ENCODE assay signal across 1 cellular context in genomic region chr2:158101384-158101926, GRCh38.
TF ChIP-seq lines count a peak whose summit lies in the region.

UPP2 (plus strand) TSS chr2:158101876; CDS start chr2:158102064, 188 bp downstream.

TF ChIP-seq in HepG2, 621 proteins besides CTCF, POLR2A, EP300 and RAD21 (continued from another document and continues in another):
- TF ChIP-seq ZNF276 (CRISPR knock-in tag; IDR thresholded peaks at IDR 0.05; ENCODE audit: low read depth) (no peak), ZNF256 (CRISPR knock-in tag; conservative IDR thresholded peaks at IDR 0.05) (no peak), ZNF121 (CRISPR knock-in tag; IDR thresholded peaks at IDR 0.05) (peak; percentile 26; the same call in 1 of the 2 replicates), SNAPC2 (CRISPR knock-in tag; IDR thresholded peaks at IDR 0.05) (no peak; the same call in 1 of the 2 replicates), BORCS8-MEF2B (CRISPR knock-in tag; IDR thresholded peaks at IDR 0.05) (no peak), ZNF101 (CRISPR knock-in tag; IDR thresholded peaks at IDR 0.05; ENCODE audit: borderline replicate concordance, low read depth) (no peak), KLF15 (CRISPR knock-in tag; IDR thresholded peaks at IDR 0.05; ENCODE audit: borderline replicate concordance) (no peak), ZNF839 (CRISPR knock-in tag; IDR thresholded peaks at IDR 0.05; ENCODE audit: borderline replicate concordance) (no peak), PAF1 (CRISPR knock-in tag; IDR thresholded peaks at IDR 0.05) (no peak), NFE2L1 (CRISPR knock-in tag; IDR thresholded peaks at IDR 0.05; ENCODE audit: borderline replicate concordance) (no peak), FOXO1 (CRISPR knock-in tag; IDR thresholded peaks at IDR 0.05) (0 out of 2 replicates have a peak, but pooled peaks have one; percentile 27), POGZ (CRISPR knock-in tag; IDR thresholded peaks at IDR 0.05) (peak; percentile 52; the same call in 1 of the 2 replicates), SMAD3 (CRISPR knock-in tag; IDR thresholded peaks at IDR 0.05) (no peak), MIXL1 (CRISPR knock-in tag; IDR thresholded peaks at IDR 0.05) (peak; percentile 42; the same call in 1 of the 2 replicates), SUZ12 (IDR thresholded peaks at IDR 0.05; ENCODE audit: low read depth, low read length) (no peak), GFI1 (CRISPR knock-in tag; IDR thresholded peaks at IDR 0.05; ENCODE audit: borderline replicate concordance) (peak; percentile 56; the same call in 1 of the 2 replicates), KMT2B (CRISPR knock-in tag; IDR thresholded peaks at IDR 0.05) (no peak), CSRNP1 (CRISPR knock-in tag; IDR thresholded peaks at IDR 0.05) (no peak), HCFC1 (IDR thresholded peaks at IDR 0.05; ENCODE audit: low read depth, low read length) (no peak), ATF1 (CRISPR knock-in tag; IDR thresholded peaks at IDR 0.05) (no peak), STAT5B (CRISPR knock-in tag; IDR thresholded peaks at IDR 0.05) (no peak), ETV5 (CRISPR knock-in tag; IDR thresholded peaks at IDR 0.05; ENCODE audit: borderline replicate concordance) (no peak; the same call in 1 of the 2 replicates), SPEN (CRISPR knock-in tag; IDR thresholded peaks at IDR 0.05; ENCODE audit: low read depth) (no peak), TEF (CRISPR knock-in tag; IDR thresholded peaks at IDR 0.05) (no peak), AHR (CRISPR knock-in tag; IDR thresholded peaks at IDR 0.05) (no peak), PITX1 (CRISPR knock-in tag; IDR thresholded peaks at IDR 0.05) (no peak), ARID2 (CRISPR knock-in tag; IDR thresholded peaks at IDR 0.05; ENCODE audit: borderline replicate concordance) (0 out of 2 replicates have a peak, but pooled peaks have one; percentile 34), ZNF331 (CRISPR knock-in tag; IDR thresholded peaks at IDR 0.05) (no peak), ZNF329 (CRISPR knock-in tag; IDR thresholded peaks at IDR 0.05; ENCODE audit: low read depth) (no peak), RXRB (CRISPR knock-in tag; IDR thresholded peaks at IDR 0.05; ENCODE audit: borderline replicate concordance) (peak; percentile 19; the same call in 1 of the 2 replicates), PHF21A (CRISPR knock-in tag; IDR thresholded peaks at IDR 0.05) (no peak; the same call in 1 of the 2 replicates), PHB2 (IDR thresholded peaks at IDR 0.05; ENCODE audit: partially characterized antibody) (no peak), PHF8 (CRISPR knock-in tag; IDR thresholded peaks at IDR 0.05) (no peak), PLRG1 (conservative IDR thresholded peaks at IDR 0.05) (no peak), DPF2 (CRISPR knock-in tag; IDR thresholded peaks at IDR 0.05; ENCODE audit: borderline replicate concordance, low read depth) (no peak), SAP130 (CRISPR knock-in tag; IDR thresholded peaks at IDR 0.05; ENCODE audit: low read depth) (peak; percentile 32), ZBED4 (CRISPR knock-in tag; IDR thresholded peaks at IDR 0.05; ENCODE audit: borderline replicate concordance) (no peak), ZNF780A (CRISPR knock-in tag; IDR thresholded peaks at IDR 0.05) (no peak), NR0B2 (CRISPR knock-in tag; IDR thresholded peaks at IDR 0.05) (no peak), ZNF703 (CRISPR knock-in tag; IDR thresholded peaks at IDR 0.05; ENCODE audit: borderline replicate concordance) (no peak), ZNF800 (CRISPR knock-in tag; IDR thresholded peaks at IDR 0.05) (no peak), SIX4 (CRISPR knock-in tag; IDR thresholded peaks at IDR 0.05) (no peak), ZNF761 (CRISPR knock-in tag; conservative IDR thresholded peaks at IDR 0.05) (0 out of 2 replicates have a peak, but pooled peaks have one; percentile 28), GATAD2A (CRISPR knock-in tag; IDR thresholded peaks at IDR 0.05) (peak; percentile 67; the same call in 1 of the 2 replicates), ARID4A (CRISPR knock-in tag; IDR thresholded peaks at IDR 0.05; ENCODE audit: borderline replicate concordance) (no peak), TCF12 (IDR thresholded peaks at IDR 0.05) (no peak), TCF12 (CRISPR knock-in tag; IDR thresholded peaks at IDR 0.05) (no peak), POLR2G (IDR thresholded peaks at IDR 0.05; ENCODE audit: low read depth, low read length) (no peak), ZNF652 (CRISPR knock-in tag; IDR thresholded peaks at IDR 0.05; ENCODE audit: borderline replicate concordance, low read depth) (peak; percentile 54; the same call in 1 of the 2 replicates), ZNF557 (CRISPR knock-in tag; IDR thresholded peaks at IDR 0.05) (no peak), SRSF1 (optimal IDR thresholded peaks at IDR 0.05; ENCODE audit: low read depth, low read length) (no peak), ZNF224 (CRISPR knock-in tag; IDR thresholded peaks at IDR 0.05) (no peak), RARA (CRISPR knock-in tag; IDR thresholded peaks at IDR 0.05) (peak; percentile 45; the same call in 1 of the 2 replicates), KLF11 (CRISPR knock-in tag; IDR thresholded peaks at IDR 0.05) (no peak), SNAPC5 (CRISPR knock-in tag; IDR thresholded peaks at IDR 0.05; ENCODE audit: borderline replicate concordance) (no peak), FLYWCH1 (CRISPR knock-in tag; IDR thresholded peaks at IDR 0.05) (no peak), NR2F2 (IDR thresholded peaks at IDR 0.05; ENCODE audit: borderline replicate concordance, low read depth) (no peak), HMGXB4 (CRISPR knock-in tag; IDR thresholded peaks at IDR 0.05; ENCODE audit: borderline replicate concordance in 1 of 2, low read depth in 1 of 2) (peak in 1 of 2 experiments; percentile 45; a peak in 1 of 4 replicates)
